In the genomic region with DNA sequence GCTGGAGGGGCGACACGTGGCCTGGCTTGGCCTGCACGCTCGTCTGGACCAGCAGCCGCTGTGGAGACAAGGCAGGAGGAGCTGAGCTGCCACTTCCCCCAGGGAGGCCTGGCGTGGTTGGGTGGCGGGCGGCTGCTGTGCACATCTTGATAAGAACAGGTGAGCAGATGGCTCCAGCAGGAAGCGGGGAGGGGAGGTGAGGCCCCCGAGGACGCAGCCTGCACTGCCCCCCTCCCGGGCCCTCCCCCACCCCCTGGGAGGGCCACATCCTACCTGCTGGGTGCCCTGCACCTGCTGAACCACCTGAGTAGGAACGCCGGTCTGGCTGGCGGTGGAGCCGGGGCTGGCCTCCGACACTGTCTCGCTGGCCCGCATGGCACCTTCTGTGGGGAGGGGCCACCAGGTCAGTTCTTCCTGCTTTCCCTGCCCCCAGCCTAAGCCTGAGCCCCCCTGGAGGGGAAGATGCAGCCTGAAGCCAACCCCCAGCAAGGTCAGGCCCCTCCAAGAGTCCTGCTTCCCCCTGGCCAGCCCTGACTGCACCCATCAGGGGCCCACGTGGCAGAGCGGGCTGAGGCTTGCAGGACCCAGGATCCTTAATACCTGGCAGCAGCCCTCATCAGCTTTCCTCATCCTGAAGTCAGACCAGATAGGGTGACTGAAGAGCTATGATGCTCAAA, we compare ENCODE assay signal across 12 cellular contexts. TPM values are rescaled to one million over a fixed set of nuclear protein-coding genes. Genes with fewer than 3 reads are reported as not detected.
DNase-seq lines count a peak whose midpoint lies in the region; ATAC-seq and TF ChIP-seq lines count a peak whose summit lies in the region.
"Had no signal": no experiment of that assay in that cellular context is flagged by ENCODE, and none has a peak within 500 bp of the region (broad histone marks: within the 10 kb centered on the region; RNA-seq: fewer than 3 reads in every experiment).

No MANE protein-coding gene starts in this region.

- peaks cover 26% of the 10 kb centered on the region for H3K27me3 ChIP-seq in BLaER1
- H3K27me3 ChIP-seq in CD4-positive, alpha-beta memory T cell (ENCODE audit: insufficient read depth, low read length) = no peaks in the 10 kb centered on the region
- H3K27me3 ChIP-seq: stomach had no signal

- no peak overlapping the region for H3K9ac ChIP-seq in BLaER1

- peaks cover 0 to 2% of the 10 kb centered on the region in 2 donors for H3K36me3 Mint-ChIP-seq in CD4-positive, alpha-beta memory T cell
- H3K36me3 Mint-ChIP-seq in activated naive CD8-positive, alpha-beta T cell = no peaks in the 10 kb centered on the region

- peaks cover 19 to 78% (median 45%) of the 10 kb centered on the region in 4 donors for H3K4me1 Mint-ChIP-seq in CD4-positive, alpha-beta memory T cell
- peaks cover 62% of the 10 kb centered on the region for H3K4me1 Mint-ChIP-seq in activated naive CD8-positive, alpha-beta T cell (ENCODE audit: low read depth)

- H3K36me3 ChIP-seq in BLaER1 = peaks cover 16% of the 10 kb centered on the region; the same call in 1 of the 2 replicates
- no peaks in the 10 kb centered on the region for H3K36me3 ChIP-seq in CD4-positive, alpha-beta memory T cell (ENCODE audit: insufficient read depth, low read length)

- TF ChIP-seq CTCF in lower leg skin (IDR thresholded peaks at IDR 0.05) = no peak

- peak overlapping the region; percentile 46 to 74 (median 58) for H3K4me3 Mint-ChIP-seq in CD4-positive, alpha-beta memory T cell
- H3K4me3 Mint-ChIP-seq in activated naive CD8-positive, alpha-beta T cell = no peak overlapping the region

- POLR2A ChIA-PET in CD4-positive, alpha-beta memory T cell (lab: Charles Lee; ENCODE audit: partially characterized antibody) = interaction anchor here (0.6 to 10.0 kb wide), 6 partner anchors 13 to 59 kb away, joined by 3 to 117 read pairs (median 11); a partner anchor contains a TSS

- peaks cover 97% of the 10 kb centered on the region for H3K4me1 ChIP-seq in BLaER1
- peaks cover 67% of the 10 kb centered on the region for H3K4me1 ChIP-seq in CD4-positive, alpha-beta memory T cell (ENCODE audit: insufficient read depth, low read length)

- no peaks in the 10 kb centered on the region for H3K27me3 Mint-ChIP-seq in CD4-positive, alpha-beta memory T cell
- no peaks in the 10 kb centered on the region for H3K27me3 Mint-ChIP-seq in activated naive CD8-positive, alpha-beta T cell

- peak; percentile 42 to 67 (median 52) for DNase-seq in CD4-positive, alpha-beta memory T cell
- DNase-seq in NCI-H345 (lab: John Stamatoyannopoulos, UW) (peak; percentile 72), lower leg skin (ENCODE audit: low spot score in 2 of 2) (no peak)
- DNase-seq: hypothalamus, Kasumi-1, mesendoderm, stomach had no signal

- no peaks in the 10 kb centered on the region for H4K20me1 ChIP-seq in BLaER1

- no peak for ATAC-seq in HG03097 (IDR thresholded peaks at IDR 0.05; ENCODE audit: low FRiP score, unreplicated experiment)
- no peak for ATAC-seq in GM18861 (IDR thresholded peaks at IDR 0.05; ENCODE audit: unreplicated experiment)

- WGBS in lower leg skin, 2 donors = 72 to 78% methylated on average over 13 to 17 of the region's 21 CpGs

- peak overlapping the region; percentile 78 to 98 (median 87) for H3K27ac Mint-ChIP-seq in CD4-positive, alpha-beta memory T cell
- peak overlapping the region; percentile 82 for H3K27ac Mint-ChIP-seq in activated naive CD8-positive, alpha-beta T cell

- peak overlapping the region; percentile 55; the same call in 1 of the 2 replicates for H3K27ac ChIP-seq in BLaER1
- peak overlapping the region; percentile 50 for H3K27ac ChIP-seq in CD4-positive, alpha-beta memory T cell (ENCODE audit: low read depth, low read length)

- H3K9me3 ChIP-seq in BLaER1 = no peaks in the 10 kb centered on the region
- no peaks in the 10 kb centered on the region for H3K9me3 ChIP-seq in CD4-positive, alpha-beta memory T cell (ENCODE audit: control insufficient read depth in 1 of 2, low read length in 2 of 2)
- H3K9me3 ChIP-seq: stomach had no signal

- CTCF ChIA-PET in CD4-positive, alpha-beta memory T cell (lab: Charles Lee; ENCODE audit: partially characterized antibody) = interaction anchor here (1.2 kb wide), 1 partner anchor 48 kb away, joined by 3 read pairs; a partner anchor contains a TSS

- H3K9me3 Mint-ChIP-seq in CD4-positive, alpha-beta memory T cell = no peaks in the 10 kb centered on the region
- H3K9me3 Mint-ChIP-seq in activated naive CD8-positive, alpha-beta T cell (ENCODE audit: low read depth) = no peaks in the 10 kb centered on the region

- TF ChIP-seq POLR2A in lower leg skin (IDR thresholded peaks at IDR 0.05) = no peak

- H3K4me3 ChIP-seq in BLaER1 (no peak overlapping the region), lower leg skin (ENCODE audit: low read depth, poor library complexity, severe bottlenecking) (no peak overlapping the region)
- H3K4me3 ChIP-seq in CD4-positive, alpha-beta memory T cell (ENCODE audit: low read length in 2 of 2) = no peak overlapping the region
- H3K4me3 ChIP-seq: stomach had no signal

- H3K4me2 ChIP-seq in BLaER1 = peak overlapping the region; percentile 87

- intact Hi-C loops in CD4-positive, alpha-beta memory T cell (cut with micrococcal nuclease) = no loop called here
- intact Hi-C loops in lower leg skin (cut with DNase I; ENCODE audit: low total_unique reads) = no loop called here

RNA-seq across cellular contexts. Expression of a gene that starts 22.8 kb away (rescaled TPM):
- 10 to 100 TPM; 17.4 to 17.8 TPM for total RNA-seq in CD4-positive, alpha-beta memory T cell
- 1 to 10 TPM in 1 of 2 donors, not detected in 1; 2.5 TPM for polyA plus RNA-seq in CD4-positive, alpha-beta memory T cell
- total RNA-seq in lower leg skin = 1 to 10 TPM; 4.5 to 9.2 (median 6.1) TPM

RNA-seq across cellular contexts. Expression of a gene that starts 31.0 kb away (rescaled TPM):
- total RNA-seq in CD4-positive, alpha-beta memory T cell = 10 to 100 TPM; 92.9 to 96.7 TPM
- polyA plus RNA-seq in CD4-positive, alpha-beta memory T cell = 1 to 10 TPM; 4.9 to 7.2 TPM
- total RNA-seq in lower leg skin = 10 to 100 TPM; 31.8 to 51.7 (median 43.0) TPM

RNA-seq across cellular contexts. Expression of a gene that starts 44.6 kb away (rescaled TPM):
- not detected for total RNA-seq in CD4-positive, alpha-beta memory T cell
- under 1 TPM in 1 of 2 donors, not detected in 1; 0.41 TPM for polyA plus RNA-seq in CD4-positive, alpha-beta memory T cell
- total RNA-seq in lower leg skin = not detected
- total RNA-seq: epithelial cell of proximal tubule, stomach had no signal
- polyA plus RNA-seq: stomach had no signal

RNA-seq across cellular contexts. Expression of a gene that starts 45.1 kb away (rescaled TPM):
- total RNA-seq in CD4-positive, alpha-beta memory T cell = not detected
- not detected for polyA plus RNA-seq in CD4-positive, alpha-beta memory T cell
- 1 to 10 TPM; 5.2 to 8.2 (median 6.4) TPM for total RNA-seq in lower leg skin
- total RNA-seq: stomach had no signal

RNA-seq across cellular contexts. Expression of a gene that starts 48.2 kb away (rescaled TPM):
- total RNA-seq in CD4-positive, alpha-beta memory T cell = 10 to 100 TPM; 74.3 to 76.2 TPM
- polyA plus RNA-seq in CD4-positive, alpha-beta memory T cell = 100 to 1,000 TPM; 101 to 104 TPM
- total RNA-seq in lower leg skin = 1 to 10 TPM in 3 of 4 donors, under 1 TPM in 1; 0.27 to 2.7 (median 2.0) TPM

Comparison
In these comparisons a context has a peak if more than half of its experiments do, and no peak if none do; other contexts are left out.
1. DNase-seq: peak in CD4-positive, alpha-beta memory T cell (5 of 5) and NCI-H345 (single experiment); none in lower leg skin (0 of 2).